ENCODE assay signal across 1 cellular context in genomic region chr18:56661414-56662101, GRCh38.
TF ChIP-seq lines count a peak whose summit lies in the region.

No MANE protein-coding gene starts in this region.

TF ChIP-seq in GM23338, 12 proteins besides CTCF, POLR2A, EP300 and RAD21 (continued from another document):
- TF ChIP-seq ZNF462 (CRISPR knock-in tag; IDR thresholded peaks at IDR 0.05): no peak
- TF ChIP-seq, protein P1, sequence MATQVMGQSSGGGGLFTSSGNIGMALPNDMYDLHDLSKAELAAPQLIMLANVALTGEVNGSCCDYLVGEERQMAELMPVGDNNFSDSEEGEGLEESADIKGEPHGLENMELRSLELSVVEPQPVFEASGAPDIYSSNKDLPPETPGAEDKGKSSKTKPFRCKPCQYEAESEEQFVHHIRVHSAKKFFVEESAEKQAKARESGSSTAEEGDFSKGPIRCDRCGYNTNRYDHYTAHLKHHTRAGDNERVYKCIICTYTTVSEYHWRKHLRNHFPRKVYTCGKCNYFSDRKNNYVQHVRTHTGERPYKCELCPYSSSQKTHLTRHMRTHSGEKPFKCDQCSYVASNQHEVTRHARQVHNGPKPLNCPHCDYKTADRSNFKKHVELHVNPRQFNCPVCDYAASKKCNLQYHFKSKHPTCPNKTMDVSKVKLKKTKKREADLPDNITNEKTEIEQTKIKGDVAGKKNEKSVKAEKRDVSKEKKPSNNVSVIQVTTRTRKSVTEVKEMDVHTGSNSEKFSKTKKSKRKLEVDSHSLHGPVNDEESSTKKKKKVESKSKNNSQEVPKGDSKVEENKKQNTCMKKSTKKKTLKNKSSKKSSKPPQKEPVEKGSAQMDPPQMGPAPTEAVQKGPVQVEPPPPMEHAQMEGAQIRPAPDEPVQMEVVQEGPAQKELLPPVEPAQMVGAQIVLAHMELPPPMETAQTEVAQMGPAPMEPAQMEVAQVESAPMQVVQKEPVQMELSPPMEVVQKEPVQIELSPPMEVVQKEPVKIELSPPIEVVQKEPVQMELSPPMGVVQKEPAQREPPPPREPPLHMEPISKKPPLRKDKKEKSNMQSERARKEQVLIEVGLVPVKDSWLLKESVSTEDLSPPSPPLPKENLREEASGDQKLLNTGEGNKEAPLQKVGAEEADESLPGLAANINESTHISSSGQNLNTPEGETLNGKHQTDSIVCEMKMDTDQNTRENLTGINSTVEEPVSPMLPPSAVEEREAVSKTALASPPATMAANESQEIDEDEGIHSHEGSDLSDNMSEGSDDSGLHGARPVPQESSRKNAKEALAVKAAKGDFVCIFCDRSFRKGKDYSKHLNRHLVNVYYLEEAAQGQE (IDR thresholded peaks at IDR 0.05; ENCODE audit: unreplicated experiment): no peak
- TF ChIP-seq, protein P2, sequence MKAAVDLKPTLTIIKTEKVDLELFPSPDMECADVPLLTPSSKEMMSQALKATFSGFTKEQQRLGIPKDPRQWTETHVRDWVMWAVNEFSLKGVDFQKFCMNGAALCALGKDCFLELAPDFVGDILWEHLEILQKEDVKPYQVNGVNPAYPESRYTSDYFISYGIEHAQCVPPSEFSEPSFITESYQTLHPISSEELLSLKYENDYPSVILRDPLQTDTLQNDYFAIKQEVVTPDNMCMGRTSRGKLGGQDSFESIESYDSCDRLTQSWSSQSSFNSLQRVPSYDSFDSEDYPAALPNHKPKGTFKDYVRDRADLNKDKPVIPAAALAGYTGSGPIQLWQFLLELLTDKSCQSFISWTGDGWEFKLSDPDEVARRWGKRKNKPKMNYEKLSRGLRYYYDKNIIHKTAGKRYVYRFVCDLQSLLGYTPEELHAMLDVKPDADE (IDR thresholded peaks at IDR 0.05): no peak
- no peak for TF ChIP-seq CREB1 (CRISPR knock-in tag; IDR thresholded peaks at IDR 0.05; ENCODE audit: low read depth)
- no peak for TF ChIP-seq STAT1 (IDR thresholded peaks at IDR 0.05; ENCODE audit: unreplicated experiment)
- TF ChIP-seq JUNB (IDR thresholded peaks at IDR 0.05; ENCODE audit: unreplicated experiment): no peak
- no peak for TF ChIP-seq EZH2 (IDR thresholded peaks at IDR 0.05; ENCODE audit: low read depth, unreplicated experiment)
- TF ChIP-seq ZNF114 (CRISPR knock-in tag; IDR thresholded peaks at IDR 0.05): no peak
- no peak for TF ChIP-seq NANOG (IDR thresholded peaks at IDR 0.05; ENCODE audit: borderline replicate concordance)
- no peak for TF ChIP-seq EZH2phosphoT487 (IDR thresholded peaks at IDR 0.05; ENCODE audit: unreplicated experiment)
- no peak for TF ChIP-seq POLR2AphosphoS5 (IDR thresholded peaks at IDR 0.05; ENCODE audit: low read depth)
